ENCODE assay signal across 8 cellular contexts in genomic region chr11:7986768-7987559, GRCh38. TPM values are rescaled to one million over a fixed set of nuclear protein-coding genes. Genes with fewer than 3 reads are reported as not detected.
DNase-seq lines count a peak whose midpoint lies in the region; TF ChIP-seq lines count a peak whose summit lies in the region.

A gene with protein sequence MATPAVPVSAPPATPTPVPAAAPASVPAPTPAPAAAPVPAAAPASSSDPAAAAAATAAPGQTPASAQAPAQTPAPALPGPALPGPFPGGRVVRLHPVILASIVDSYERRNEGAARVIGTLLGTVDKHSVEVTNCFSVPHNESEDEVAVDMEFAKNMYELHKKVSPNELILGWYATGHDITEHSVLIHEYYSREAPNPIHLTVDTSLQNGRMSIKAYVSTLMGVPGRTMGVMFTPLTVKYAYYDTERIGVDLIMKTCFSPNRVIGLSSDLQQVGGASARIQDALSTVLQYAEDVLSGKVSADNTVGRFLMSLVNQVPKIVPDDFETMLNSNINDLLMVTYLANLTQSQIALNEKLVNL (plus strand): TSS chr11:7987337. CDS start chr11:7987353, 16 bp downstream.

- peak within 1 kb of the TSS; percentile 68 for H3K27ac ChIP-seq in effector memory CD4-positive, alpha-beta T cell (ENCODE audit: insufficient read depth, low read length, poor library complexity, severe bottlenecking)

- no peaks in the 10 kb centered on the region for H3K9me3 ChIP-seq in effector memory CD4-positive, alpha-beta T cell (ENCODE audit: control insufficient read depth, low read length)

- H3K4me3 ChIP-seq in effector memory CD4-positive, alpha-beta T cell (ENCODE audit: insufficient read depth, low read depth, low read length, poor library complexity, severe bottlenecking) = peak within 1 kb of the TSS; percentile 78

- peak; percentile 79 for TF ChIP-seq CTCF in GM20000 (IDR thresholded peaks at IDR 0.05; ENCODE audit: extremely low read depth, missing control alignments)

- peaks cover 8% of the 10 kb centered on the region for H3K36me3 ChIP-seq in effector memory CD4-positive, alpha-beta T cell (ENCODE audit: control insufficient read depth, insufficient read depth, low read length)

- H3K4me1 ChIP-seq in effector memory CD4-positive, alpha-beta T cell (ENCODE audit: control insufficient read depth, insufficient read depth, low read length, poor library complexity, severe bottlenecking) = peaks cover 24% of the 10 kb centered on the region

- H3K27me3 ChIP-seq in effector memory CD4-positive, alpha-beta T cell (replicated peaks; ENCODE audit: control insufficient read depth, insufficient read depth, low read length, poor library complexity, severe bottlenecking) = no peaks in the 10 kb centered on the region

- peak; percentile 89 for DNase-seq in COLO668 (lab: John Stamatoyannopoulos, UW; ENCODE audit: unreplicated experiment)
- peak; percentile 94 for DNase-seq in GM20000 (ENCODE audit: low spot score)
- peak; percentile 98 for DNase-seq in HT-29 (ENCODE audit: low spot score)
- DNase-seq in NK-92 treated with Interleukin-12 subunit alpha and Interleukin-12 subunit beta, amount 100 ng/mL, for 24 hours (lab: John Stamatoyannopoulos, UW) = peak; percentile 95
- peak; percentile 90 for DNase-seq in activated CD8-positive, alpha-beta memory T cell treated with anti-CD3 and anti-CD28 coated beads for 24 hours
- DNase-seq in effector memory CD4-positive, alpha-beta T cell = peak; percentile 82 to 91 (median 86)
- peak; percentile 99 to 100 for DNase-seq in lung microvascular endothelial cell (ENCODE audit: low read depth in 2 of 2)
- peak; percentile 76 to 83 (median 79) for DNase-seq in stimulated activated CD4-positive, alpha-beta T cell treated with anti-CD3 and anti-CD28 coated beads, TNF-alpha, amount 100 ng/mL, for 48 hours (ENCODE audit: low read depth in 3 of 3)

RNA-seq across cellular contexts. Expression of the gene that starts here (rescaled TPM):
- 485 and 679 TPM in 2 replicates for total RNA-seq in HT-29 (2014; rRNA removed; shearing (Covaris generic))
- 200 and 271 TPM in 2 replicates for total RNA-seq in lung microvascular endothelial cell

Comparison
In these comparisons a context has a peak if more than half of its experiments do, and no peak if none do; other contexts are left out.
1. Peak in every context shown above with its lines: DNase-seq, H3K4me3 ChIP-seq and H3K27ac ChIP-seq.